In the genomic region with DNA sequence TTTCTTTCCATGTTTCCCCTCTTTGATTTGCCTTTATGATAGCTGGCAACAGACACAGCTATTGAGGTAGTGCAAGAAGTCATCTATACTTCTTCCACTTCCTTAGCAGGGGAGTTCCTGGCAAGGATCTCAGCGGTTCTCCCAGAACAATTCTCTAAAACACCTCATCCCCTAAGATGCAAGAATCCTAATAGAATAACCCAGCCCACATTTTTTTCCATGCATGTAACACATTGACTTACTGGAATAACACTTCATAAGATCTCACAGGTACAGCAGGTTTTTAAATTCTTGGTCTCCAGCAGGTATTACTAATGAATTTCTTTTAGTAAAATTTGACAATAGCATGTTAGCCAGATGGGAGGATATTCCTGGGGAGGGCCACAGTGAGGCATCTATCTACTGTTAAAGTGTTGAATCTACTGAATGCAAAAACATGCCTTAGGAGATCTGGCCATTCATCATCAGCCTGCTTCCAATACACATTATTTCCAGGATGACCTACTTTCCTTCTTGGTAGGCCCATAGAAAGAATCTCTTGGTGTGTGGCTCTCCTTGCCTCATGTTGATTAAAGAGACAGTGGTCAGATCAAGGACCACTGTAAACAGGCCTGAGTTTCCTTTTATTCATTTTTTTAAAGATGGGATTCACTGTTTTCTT, we compare ENCODE assay signal across 17 cellular contexts.
"Had no signal": no experiment of that assay in that cellular context is flagged by ENCODE, and none has a peak within 500 bp of the region (broad histone marks: within the 10 kb centered on the region; RNA-seq: fewer than 3 reads in every experiment).

No MANE protein-coding gene starts in this region.

- H3K4me3 ChIP-seq: left lung, lung, thyroid gland had no signal

- H3K9ac ChIP-seq: parathyroid adenoma had no signal

- H3K36me3 ChIP-seq: thyroid gland had no signal

- H3K4me1 ChIP-seq: left lung, parathyroid adenoma, thyroid gland had no signal

- H3K27me3 ChIP-seq: left lung, thyroid gland had no signal

- H3K27ac ChIP-seq: left lung, parathyroid adenoma, thyroid gland had no signal

- DNase-seq: activated CD4-positive, alpha-beta T cell treated with anti-CD3 and anti-CD28 coated beads for 1 hour; activated effector memory CD4-positive, alpha-beta T cell treated with Interleukin-2 at 50 U/mL for 16 hours; activated naive CD4-positive, alpha-beta T cell treated with anti-CD3 and anti-CD28 coated beads, Interleukin-2, amount 10 ng/mL, durations not matched to agents 7 days and 5 days; activated T-cell treated with anti-CD3 and anti-CD28 coated beads, Interleukin-2, amount 50 U/mL, for 72 hours; cerebellar nuclear complex; erythroblast; foreskin fibroblast; left lung; nucleus accumbens; right cardiac atrium; stimulated activated CD4-positive, alpha-beta T cell treated with anti-CD3 and anti-CD28 coated beads, Interleukin-12 subunit alpha, Interleukin-12 subunit beta, amount 100 ng/mL, for 4 hours; stimulated activated CD4-positive, alpha-beta T cell treated with anti-CD3 and anti-CD28 coated beads, Interleukin-1b, Interleukin-23, amount 100 ng/mL, for 48 hours; substantia nigra; T-helper 9 cell; thyroid gland had no signal

- H3K9me3 ChIP-seq: left lung, thyroid gland had no signal

- H3K79me2 ChIP-seq: parathyroid adenoma had no signal

- H2AFZ ChIP-seq: parathyroid adenoma had no signal
